26 cellular contexts compared by ENCODE assay signal in genomic region chr9:37399336-37399735, GRCh38. TPM values are rescaled to one million over a fixed set of nuclear protein-coding genes. Genes with fewer than 3 reads are reported as not detected.
A peak's percentile ranks its signal among the peaks of the same experiment; 100 is the strongest.
DNase-seq lines count a peak whose midpoint lies in the region; ATAC-seq and TF ChIP-seq lines count a peak whose summit lies in the region.
"Had no signal": no experiment of that assay in that cellular context is flagged by ENCODE, and none has a peak within 500 bp of the region (broad histone marks: within the 10 kb centered on the region; RNA-seq: fewer than 3 reads in every experiment).

No MANE protein-coding gene starts in this region.

- H3K9me2 ChIP-seq in DOHH2 (replicated peaks; ENCODE audit: control insufficient read depth, low read length): no peaks in the 10 kb centered on the region

- H3K9me3 Mint-ChIP-seq in HFFc6 (no peaks in the 10 kb centered on the region), type B pancreatic cell (no peaks in the 10 kb centered on the region)
- no peaks in the 10 kb centered on the region for H3K9me3 Mint-ChIP-seq in stimulated activated memory B cell treated with anti-CD40 and anti-IgM and Interleukin-4, amounts not matched to agents 10 μg/mL and 1 μg/mL and 100 μg/mL, for 72 hours
- H3K9me3 Mint-ChIP-seq: CD14-positive monocyte; CD8-positive, alpha-beta memory T cell; GM23338; H9 had no signal

- TF ChIP-seq POLR2A in Raji (IDR thresholded peaks at IDR 0.05; ENCODE audit: insufficient read depth, low read depth, low read length): peak; percentile 62

- peak overlapping the region; percentile 93 for H3K27ac ChIP-seq in DOHH2 (ENCODE audit: low read depth, low read length)
- H3K27ac ChIP-seq: RWPE1 had no signal

- H3K4me1 ChIP-seq in DOHH2 (ENCODE audit: control insufficient read depth, low read length): peaks cover 100% of the 10 kb centered on the region
- H3K4me1 ChIP-seq: BE2C had no signal

- TF ChIP-seq CTCF in DOHH2 (IDR thresholded peaks at IDR 0.05; ENCODE audit: low read depth, low read length, poor library complexity, severe bottlenecking) (no peak), HFFc6 (IDR thresholded peaks at IDR 0.05) (0 out of 2 replicates have a peak, but pooled peaks have one; percentile 9), type B pancreatic cell (conservative IDR thresholded peaks at IDR 0.05) (no peak)

- H3K27me3 ChIP-seq in DOHH2 (ENCODE audit: control insufficient read depth, low read length): no peaks in the 10 kb centered on the region
- H3K27me3 ChIP-seq: BE2C had no signal

- peaks cover 25% of the 10 kb centered on the region for H3K79me2 ChIP-seq in DOHH2 (ENCODE audit: control insufficient read depth, low read length)

- H3K27me3 Mint-ChIP-seq in HFFc6 (ENCODE audit: insufficient read depth) (peaks cover 28% of the 10 kb centered on the region), type B pancreatic cell (no peaks in the 10 kb centered on the region)
- no peaks in the 10 kb centered on the region for H3K27me3 Mint-ChIP-seq in stimulated activated memory B cell treated with anti-CD40 and anti-IgM and Interleukin-4, amounts not matched to agents 10 μg/mL and 1 μg/mL and 100 μg/mL, for 72 hours

- no peak for ATAC-seq in stimulated activated memory B cell treated with anti-CD40 and anti-IgM and Interleukin-4, amounts not matched to agents 10 μg/mL and 1 μg/mL and 100 μg/mL, for 72 hours
- ATAC-seq: GM23338, Panc1, T-helper 17 cell had no signal

- H3K4me1 Mint-ChIP-seq in HFFc6 (ENCODE audit: low read depth): no peaks in the 10 kb centered on the region
- H3K4me1 Mint-ChIP-seq in stimulated activated memory B cell treated with anti-CD40 and anti-IgM and Interleukin-4, amounts not matched to agents 10 μg/mL and 1 μg/mL and 100 μg/mL, for 72 hours: peaks cover 61% of the 10 kb centered on the region
- no peaks in the 10 kb centered on the region for H3K4me1 Mint-ChIP-seq in type B pancreatic cell (ENCODE audit: unreplicated experiment)
- H3K4me1 Mint-ChIP-seq: CD14-positive monocyte; CD8-positive, alpha-beta memory T cell; T-helper 17 cell had no signal

- H3K4me2 ChIP-seq in DOHH2 (ENCODE audit: low read length): peak overlapping the region; percentile 93
- H3K4me2 ChIP-seq: GM23338 had no signal

- H3K4me3 Mint-ChIP-seq in HFFc6: no peak overlapping the region
- no peak overlapping the region for H3K4me3 Mint-ChIP-seq in stimulated activated memory B cell treated with anti-CD40 and anti-IgM and Interleukin-4, amounts not matched to agents 10 μg/mL and 1 μg/mL and 100 μg/mL, for 72 hours
- no peak overlapping the region for H3K4me3 Mint-ChIP-seq in type B pancreatic cell
- H3K4me3 Mint-ChIP-seq: CD14-positive monocyte; CD8-positive, alpha-beta memory T cell; GM23338; H9; T-helper 17 cell had no signal

- H3K27ac Mint-ChIP-seq in HFFc6 (no peak overlapping the region), type B pancreatic cell (no peak overlapping the region)
- peak overlapping the region; percentile 72 for H3K27ac Mint-ChIP-seq in stimulated activated memory B cell treated with anti-CD40 and anti-IgM and Interleukin-4, amounts not matched to agents 10 μg/mL and 1 μg/mL and 100 μg/mL, for 72 hours
- H3K27ac Mint-ChIP-seq: CD14-positive monocyte, GM23338, H9, T-helper 17 cell had no signal

- DNase-seq in HFFc6 (no peak), inferior parietal cortex (ENCODE audit: extremely low spot score) (no peak), iPS-NIHi7 (ENCODE audit: extremely low spot score) (no peak), type B pancreatic cell (ENCODE audit: extremely low spot score, unreplicated experiment) (no peak)
- DNase-seq: BE2C; CD8-positive, alpha-beta memory T cell; DMS 273 treated with DMSO at 0.1 percent for 48 hours; DMS79; H9; MV-4-11; NCI-H1105 treated with DMSO at 0.1 percent for 48 hours; NCI-H1930; NCI-H2107; NCI-H446; NCI-H524 treated with DMSO at 0.1 percent for 48 hours; NCI-H774; SHP77 treated with DMSO at 0.1 percent for 48 hours; SW 1271; T-helper 17 cell had no signal

- H3K36me3 ChIP-seq in DOHH2 (ENCODE audit: control insufficient read depth, low read length): peaks cover 22% of the 10 kb centered on the region
- H3K36me3 ChIP-seq: BE2C had no signal

- peak overlapping the region; percentile 71 for H3K4me3 ChIP-seq in DOHH2 (ENCODE audit: low read length)
- H3K4me3 ChIP-seq: GM23338 had no signal

- no peaks in the 10 kb centered on the region for H4K20me1 ChIP-seq in DOHH2 (ENCODE audit: control insufficient read depth, insufficient read depth, low read depth, low read length)

- H3K9me3 ChIP-seq in DOHH2 (ENCODE audit: control insufficient read depth, insufficient read depth, low read length): no peaks in the 10 kb centered on the region
- H3K9me3 ChIP-seq: BE2C had no signal

- peaks cover 73% of the 10 kb centered on the region for H3F3A ChIP-seq in DOHH2 (ENCODE audit: control insufficient read depth, insufficient read depth)

- H3K36me3 Mint-ChIP-seq in HFFc6 (ENCODE audit: low read depth): no peaks in the 10 kb centered on the region
- H3K36me3 Mint-ChIP-seq in stimulated activated memory B cell treated with anti-CD40 and anti-IgM and Interleukin-4, amounts not matched to agents 10 μg/mL and 1 μg/mL and 100 μg/mL, for 72 hours: no peaks in the 10 kb centered on the region
- H3K36me3 Mint-ChIP-seq in type B pancreatic cell: no peaks in the 10 kb centered on the region
- H3K36me3 Mint-ChIP-seq: CD14-positive monocyte had no signal

RNA-seq across cellular contexts. Expression of gene GRHPR, which starts 23.2 kb away (rescaled TPM):
- total RNA-seq in HFFc6 (2021; fragmentation: NEBNext Ultra II Directional; extraction: Animal tissue kit (Norgen Biotek cat#: 25700)): 100 to 1,000 TPM; 106 to 116 (median 111) TPM
- 81.6 and 109 TPM in 2 replicates for total RNA-seq in type B pancreatic cell (ENCODE audit: low replicate concordance)
